ENCODE assay signal across 1 cellular context in genomic region chr1:53145051-53145600, GRCh38.
TF ChIP-seq lines count a peak whose summit lies in the region.

No MANE protein-coding gene starts in this region.

TF ChIP-seq in H1, 55 proteins besides CTCF, POLR2A, EP300 and RAD21:
- no peak for TF ChIP-seq SP4 (IDR thresholded peaks at IDR 0.05; ENCODE audit: low read length)
- TF ChIP-seq EGR1 (IDR thresholded peaks at IDR 0.05; ENCODE audit: borderline replicate concordance, low read depth, low read length) = no peak
- no peak for TF ChIP-seq GTF2F1 (IDR thresholded peaks at IDR 0.05; ENCODE audit: borderline replicate concordance, low read depth, low read length)
- TF ChIP-seq CREB1 (IDR thresholded peaks at IDR 0.05) = no peak
- no peak for TF ChIP-seq YY1 (IDR thresholded peaks at IDR 0.05; ENCODE audit: low read depth, low read length)
- TF ChIP-seq ASH2L (IDR thresholded peaks at IDR 0.05; ENCODE audit: low read length) = no peak
- TF ChIP-seq RBBP5 (IDR thresholded peaks at IDR 0.05; ENCODE audit: borderline replicate concordance, low read depth, low read length) = no peak
- TF ChIP-seq CTBP2 (IDR thresholded peaks at IDR 0.05; ENCODE audit: borderline replicate concordance, insufficient read depth, insufficient read length, low read length) = no peak
- TF ChIP-seq TAF7 (optimal IDR thresholded peaks at IDR 0.05; ENCODE audit: borderline replicate concordance, low read depth, low read length) = no peak
- TF ChIP-seq NANOG (IDR thresholded peaks at IDR 0.05; ENCODE audit: insufficient read depth, low read depth, low read length, poor library complexity, severe bottlenecking) = no peak
- TF ChIP-seq USF2 (IDR thresholded peaks at IDR 0.05; ENCODE audit: low read length) = no peak
- no peak for TF ChIP-seq CHD7 (IDR thresholded peaks at IDR 0.05; ENCODE audit: insufficient replicate concordance, low read length)
- TF ChIP-seq BRCA1 (IDR thresholded peaks at IDR 0.05; ENCODE audit: low read depth, low read length) = no peak
- no peak for TF ChIP-seq CBX8 (IDR thresholded peaks at IDR 0.05; ENCODE audit: borderline replicate concordance, low read depth, low read length)
- no peak for TF ChIP-seq KDM4A (IDR thresholded peaks at IDR 0.05; ENCODE audit: low read depth, low read length, severe bottlenecking)
- TF ChIP-seq ATF3 (IDR thresholded peaks at IDR 0.05; ENCODE audit: insufficient read depth, low read depth, low read length) = no peak
- TF ChIP-seq ZNF274 (IDR thresholded peaks at IDR 0.05; ENCODE audit: borderline replicate concordance, extremely low read depth, low read length) = no peak
- no peak for TF ChIP-seq TBP (IDR thresholded peaks at IDR 0.05; ENCODE audit: low read depth, low read length)
- TF ChIP-seq ATF2 (IDR thresholded peaks at IDR 0.05; ENCODE audit: low read length) = no peak
- no peak for TF ChIP-seq CHD1 (IDR thresholded peaks at IDR 0.05; ENCODE audit: low read depth, low read length)
TF ChIP-seq in H1: peak in this region for 0.
